ENCODE assay signal across 1 cellular context in genomic region chr9:133460405-133461175, GRCh38.
TF ChIP-seq lines count a peak whose summit lies in the region.

No MANE protein-coding gene starts in this region.

TF ChIP-seq in endothelial cell of umbilical vein, 7 proteins besides CTCF, POLR2A, EP300 and RAD21 (continued from another document):
- TF ChIP-seq EZH2 (IDR thresholded peaks at IDR 0.05; ENCODE audit: borderline replicate concordance, low read depth, low read length, severe bottlenecking): no peak
TF ChIP-seq in endothelial cell of umbilical vein: peak in this region for 0.
